Comparison of ENCODE assay signal across 22 cellular contexts in genomic region chr4:155319506-155319905, GRCh38.
"Had no signal": no experiment of that assay in that cellular context is flagged by ENCODE, and none has a peak within 500 bp of the region (broad histone marks: within the 10 kb centered on the region; RNA-seq: fewer than 3 reads in every experiment).

No MANE protein-coding gene starts in this region.

- H3K27ac ChIP-seq: colonic mucosa, dorsolateral prefrontal cortex, esophagus muscularis mucosa, gastrocnemius medialis, left ventricle myocardium inferior, neutrophil, pancreas, upper lobe of right lung had no signal

- H3K4me3 Mint-ChIP-seq: activated naive CD8-positive, alpha-beta T cell treated with anti-CD3 and anti-CD28 coated beads for 36 hours; activated T-cell treated with anti-CD3 and anti-CD28 coated beads, Interleukin-2, amount 50 U/mL, for 24 hours; activated T-helper 17 cell treated with anti-CD3 and anti-CD28 coated beads, Interleukin-2, amount 50 U/mL, for 72 hours; effector memory CD8-positive, alpha-beta T cell; mesothelial cell of epicardium; nephron had no signal

- H3K36me3 Mint-ChIP-seq: activated naive CD8-positive, alpha-beta T cell treated with anti-CD3 and anti-CD28 coated beads for 36 hours; mesothelial cell of epicardium had no signal

- H3K27me3 ChIP-seq: colonic mucosa, gastrocnemius medialis, neutrophil, pancreas, upper lobe of right lung had no signal

- DNase-seq: activated naive CD4-positive, alpha-beta T cell; activated naive CD8-positive, alpha-beta T cell treated with anti-CD3 and anti-CD28 coated beads for 36 hours; activated T-cell treated with anti-CD3 and anti-CD28 coated beads, Interleukin-2, amount 50 U/mL, for 24 hours; amniotic stem cell; colonic mucosa; dorsolateral prefrontal cortex; effector memory CD8-positive, alpha-beta T cell; gastrocnemius medialis; hippocampal formation; kidney glomerular epithelial cell; left ventricle myocardium inferior; pancreas; right cardiac atrium; stimulated activated CD4-positive, alpha-beta T cell treated with anti-CD3 and anti-CD28 coated beads, Interleukin-4, amount 100 ng/mL, for 24 hours; stimulated activated naive CD4-positive, alpha-beta T cell treated with Interleukin-2 at 50 U/mL for 16 hours; T-helper 9 cell; upper lobe of right lung had no signal

- H3K9me3 ChIP-seq: colonic mucosa, esophagus muscularis mucosa, gastrocnemius medialis, neutrophil, pancreas, upper lobe of right lung had no signal

- H3K4me1 ChIP-seq: colonic mucosa, esophagus muscularis mucosa, gastrocnemius medialis, left ventricle myocardium inferior, pancreas, upper lobe of right lung had no signal

- H3K9me3 Mint-ChIP-seq: activated naive CD8-positive, alpha-beta T cell treated with anti-CD3 and anti-CD28 coated beads for 36 hours; activated T-cell treated with anti-CD3 and anti-CD28 coated beads, Interleukin-2, amount 50 U/mL, for 24 hours; activated T-helper 17 cell treated with anti-CD3 and anti-CD28 coated beads, Interleukin-2, amount 50 U/mL, for 72 hours; effector memory CD8-positive, alpha-beta T cell had no signal

- H3K27ac Mint-ChIP-seq: activated naive CD8-positive, alpha-beta T cell treated with anti-CD3 and anti-CD28 coated beads for 36 hours; activated T-cell treated with anti-CD3 and anti-CD28 coated beads, Interleukin-2, amount 50 U/mL, for 24 hours; activated T-helper 17 cell treated with anti-CD3 and anti-CD28 coated beads, Interleukin-2, amount 50 U/mL, for 72 hours; effector memory CD8-positive, alpha-beta T cell; mesothelial cell of epicardium; nephron had no signal

- ATAC-seq: activated T-helper 17 cell treated with anti-CD3 and anti-CD28 coated beads, Interleukin-2, amount 50 U/mL, for 72 hours; effector memory CD8-positive, alpha-beta T cell; gastrocnemius medialis; pancreas; right cardiac atrium; upper lobe of right lung had no signal

- H3K4me1 Mint-ChIP-seq: activated naive CD8-positive, alpha-beta T cell treated with anti-CD3 and anti-CD28 coated beads for 36 hours; activated T-helper 17 cell treated with anti-CD3 and anti-CD28 coated beads, Interleukin-2, amount 50 U/mL, for 72 hours; nephron had no signal

- H3K4me3 ChIP-seq: colonic mucosa, dorsolateral prefrontal cortex, esophagus muscularis mucosa, gastrocnemius medialis, left ventricle myocardium inferior, pancreas, upper lobe of right lung had no signal

- H3K36me3 ChIP-seq: colonic mucosa, esophagus muscularis mucosa, gastrocnemius medialis, left ventricle myocardium inferior, neutrophil, pancreas, upper lobe of right lung had no signal
